Comparison of ENCODE assay signal across 1 cellular context in the genomic region with DNA sequence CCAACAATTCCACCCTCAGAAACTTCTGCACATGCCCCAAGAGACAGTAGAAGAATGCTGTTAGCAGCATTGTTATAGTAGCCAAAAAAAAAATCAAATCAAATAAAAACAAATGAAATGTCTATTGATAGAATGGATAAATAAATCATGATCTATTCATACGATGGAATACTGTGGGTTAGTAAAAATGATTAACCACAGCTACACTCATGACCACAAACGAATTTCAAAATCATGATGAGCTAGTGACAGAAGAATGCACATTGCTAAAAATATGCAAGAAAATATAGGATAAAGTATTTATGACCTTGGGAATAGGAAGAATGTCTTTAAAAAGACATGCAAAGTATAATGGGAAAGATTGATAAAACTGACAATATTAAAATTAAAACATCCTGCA.
TF ChIP-seq lines count a peak whose summit lies in the region.

No MANE protein-coding gene starts in this region.

TF ChIP-seq in GM23338, 12 proteins besides CTCF, POLR2A, EP300 and RAD21 (continued from another document):
- TF ChIP-seq, protein P1, sequence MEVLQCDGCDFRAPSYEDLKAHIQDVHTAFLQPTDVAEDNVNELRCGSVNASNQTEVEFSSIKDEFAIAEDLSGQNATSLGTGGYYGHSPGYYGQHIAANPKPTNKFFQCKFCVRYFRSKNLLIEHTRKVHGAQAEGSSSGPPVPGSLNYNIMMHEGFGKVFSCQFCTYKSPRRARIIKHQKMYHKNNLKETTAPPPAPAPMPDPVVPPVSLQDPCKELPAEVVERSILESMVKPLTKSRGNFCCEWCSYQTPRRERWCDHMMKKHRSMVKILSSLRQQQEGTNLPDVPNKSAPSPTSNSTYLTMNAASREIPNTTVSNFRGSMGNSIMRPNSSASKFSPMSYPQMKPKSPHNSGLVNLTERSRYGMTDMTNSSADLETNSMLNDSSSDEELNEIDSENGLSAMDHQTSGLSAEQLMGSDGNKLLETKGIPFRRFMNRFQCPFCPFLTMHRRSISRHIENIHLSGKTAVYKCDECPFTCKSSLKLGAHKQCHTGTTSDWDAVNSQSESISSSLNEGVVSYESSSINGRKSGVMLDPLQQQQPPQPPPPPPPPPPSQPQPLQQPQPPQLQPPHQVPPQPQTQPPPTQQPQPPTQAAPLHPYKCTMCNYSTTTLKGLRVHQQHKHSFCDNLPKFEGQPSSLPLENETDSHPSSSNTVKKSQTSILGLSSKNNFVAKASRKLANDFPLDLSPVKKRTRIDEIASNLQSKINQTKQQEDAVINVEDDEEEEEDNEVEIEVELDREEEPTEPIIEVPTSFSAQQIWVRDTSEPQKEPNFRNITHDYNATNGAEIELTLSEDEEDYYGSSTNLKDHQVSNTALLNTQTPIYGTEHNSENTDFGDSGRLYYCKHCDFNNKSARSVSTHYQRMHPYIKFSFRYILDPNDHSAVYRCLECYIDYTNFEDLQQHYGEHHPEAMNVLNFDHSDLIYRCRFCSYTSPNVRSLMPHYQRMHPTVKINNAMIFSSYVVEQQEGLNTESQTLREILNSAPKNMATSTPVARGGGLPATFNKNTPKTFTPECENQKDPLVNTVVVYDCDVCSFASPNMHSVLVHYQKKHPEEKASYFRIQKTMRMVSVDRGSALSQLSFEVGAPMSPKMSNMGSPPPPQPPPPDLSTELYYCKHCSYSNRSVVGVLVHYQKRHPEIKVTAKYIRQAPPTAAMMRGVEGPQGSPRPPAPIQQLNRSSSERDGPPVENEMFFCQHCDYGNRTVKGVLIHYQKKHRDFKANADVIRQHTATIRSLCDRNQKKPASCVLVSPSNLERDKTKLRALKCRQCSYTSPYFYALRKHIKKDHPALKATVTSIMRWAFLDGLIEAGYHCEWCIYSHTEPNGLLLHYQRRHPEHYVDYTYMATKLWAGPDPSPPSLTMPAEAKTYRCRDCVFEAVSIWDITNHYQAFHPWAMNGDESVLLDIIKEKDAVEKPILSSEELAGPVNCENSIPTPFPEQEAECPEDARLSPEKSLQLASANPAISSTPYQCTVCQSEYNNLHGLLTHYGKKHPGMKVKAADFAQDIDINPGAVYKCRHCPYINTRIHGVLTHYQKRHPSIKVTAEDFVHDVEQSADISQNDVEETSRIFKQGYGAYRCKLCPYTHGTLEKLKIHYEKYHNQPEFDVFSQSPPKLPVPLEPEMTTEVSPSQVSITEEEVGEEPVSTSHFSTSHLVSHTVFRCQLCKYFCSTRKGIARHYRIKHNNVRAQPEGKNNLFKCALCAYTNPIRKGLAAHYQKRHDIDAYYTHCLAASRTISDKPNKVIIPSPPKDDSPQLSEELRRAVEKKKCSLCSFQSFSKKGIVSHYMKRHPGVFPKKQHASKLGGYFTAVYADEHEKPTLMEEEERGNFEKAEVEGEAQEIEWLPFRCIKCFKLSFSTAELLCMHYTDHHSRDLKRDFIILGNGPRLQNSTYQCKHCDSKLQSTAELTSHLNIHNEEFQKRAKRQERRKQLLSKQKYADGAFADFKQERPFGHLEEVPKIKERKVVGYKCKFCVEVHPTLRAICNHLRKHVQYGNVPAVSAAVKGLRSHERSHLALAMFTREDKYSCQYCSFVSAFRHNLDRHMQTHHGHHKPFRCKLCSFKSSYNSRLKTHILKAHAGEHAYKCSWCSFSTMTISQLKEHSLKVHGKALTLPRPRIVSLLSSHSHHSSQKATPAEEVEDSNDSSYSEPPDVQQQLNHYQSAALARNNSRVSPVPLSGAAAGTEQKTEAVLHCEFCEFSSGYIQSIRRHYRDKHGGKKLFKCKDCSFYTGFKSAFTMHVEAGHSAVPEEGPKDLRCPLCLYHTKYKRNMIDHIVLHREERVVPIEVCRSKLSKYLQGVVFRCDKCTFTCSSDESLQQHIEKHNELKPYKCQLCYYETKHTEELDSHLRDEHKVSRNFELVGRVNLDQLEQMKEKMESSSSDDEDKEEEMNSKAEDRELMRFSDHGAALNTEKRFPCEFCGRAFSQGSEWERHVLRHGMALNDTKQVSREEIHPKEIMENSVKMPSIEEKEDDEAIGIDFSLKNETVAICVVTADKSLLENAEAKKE (CRISPR knock-in tag; IDR thresholded peaks at IDR 0.05): no peak
- no peak for TF ChIP-seq EZH2 (IDR thresholded peaks at IDR 0.05; ENCODE audit: low read depth, unreplicated experiment)
- TF ChIP-seq, protein P2, sequence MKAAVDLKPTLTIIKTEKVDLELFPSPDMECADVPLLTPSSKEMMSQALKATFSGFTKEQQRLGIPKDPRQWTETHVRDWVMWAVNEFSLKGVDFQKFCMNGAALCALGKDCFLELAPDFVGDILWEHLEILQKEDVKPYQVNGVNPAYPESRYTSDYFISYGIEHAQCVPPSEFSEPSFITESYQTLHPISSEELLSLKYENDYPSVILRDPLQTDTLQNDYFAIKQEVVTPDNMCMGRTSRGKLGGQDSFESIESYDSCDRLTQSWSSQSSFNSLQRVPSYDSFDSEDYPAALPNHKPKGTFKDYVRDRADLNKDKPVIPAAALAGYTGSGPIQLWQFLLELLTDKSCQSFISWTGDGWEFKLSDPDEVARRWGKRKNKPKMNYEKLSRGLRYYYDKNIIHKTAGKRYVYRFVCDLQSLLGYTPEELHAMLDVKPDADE (IDR thresholded peaks at IDR 0.05): no peak
- no peak for TF ChIP-seq CREB1 (CRISPR knock-in tag; IDR thresholded peaks at IDR 0.05; ENCODE audit: low read depth)
- TF ChIP-seq POLR2AphosphoS5 (IDR thresholded peaks at IDR 0.05; ENCODE audit: low read depth): no peak
- TF ChIP-seq EZH2phosphoT487 (IDR thresholded peaks at IDR 0.05; ENCODE audit: unreplicated experiment): no peak
- TF ChIP-seq NANOG (IDR thresholded peaks at IDR 0.05; ENCODE audit: borderline replicate concordance): no peak
